1 cellular context compared by ENCODE assay signal in genomic region chr16:88264641-88265285, GRCh38.
A peak's percentile ranks its signal among the peaks of the same experiment; 100 is the strongest.
TF ChIP-seq lines count a peak whose summit lies in the region.

No MANE protein-coding gene starts in this region.

TF ChIP-seq in SK-N-SH, 30 proteins besides CTCF, POLR2A, EP300 and RAD21 (continued from another document):
- TF ChIP-seq, protein P1, sequence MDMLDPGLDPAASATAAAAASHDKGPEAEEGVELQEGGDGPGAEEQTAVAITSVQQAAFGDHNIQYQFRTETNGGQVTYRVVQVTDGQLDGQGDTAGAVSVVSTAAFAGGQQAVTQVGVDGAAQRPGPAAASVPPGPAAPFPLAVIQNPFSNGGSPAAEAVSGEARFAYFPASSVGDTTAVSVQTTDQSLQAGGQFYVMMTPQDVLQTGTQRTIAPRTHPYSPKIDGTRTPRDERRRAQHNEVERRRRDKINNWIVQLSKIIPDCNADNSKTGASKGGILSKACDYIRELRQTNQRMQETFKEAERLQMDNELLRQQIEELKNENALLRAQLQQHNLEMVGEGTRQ (IDR thresholded peaks at IDR 0.05; ENCODE audit: borderline replicate concordance, low read depth, low read length) = no peak
- no peak for TF ChIP-seq YY1 (IDR thresholded peaks at IDR 0.05; ENCODE audit: low read depth)
- TF ChIP-seq RCOR1 (IDR thresholded peaks at IDR 0.05; ENCODE audit: low read length) = no peak
- TF ChIP-seq FOXJ3 (CRISPR knock-in tag; IDR thresholded peaks at IDR 0.05) = no peak
- TF ChIP-seq SIN3A (IDR thresholded peaks at IDR 0.05; ENCODE audit: borderline replicate concordance, low read depth, low read length) = 0 out of 2 replicates have a peak, but pooled peaks have one; percentile 36
- TF ChIP-seq FOSL2 (IDR thresholded peaks at IDR 0.05; ENCODE audit: borderline replicate concordance, low read depth) = peak; percentile 83
- TF ChIP-seq SMC3 (IDR thresholded peaks at IDR 0.05; ENCODE audit: low read depth, low read length) = no peak
- TF ChIP-seq RXRA (IDR thresholded peaks at IDR 0.05; ENCODE audit: borderline replicate concordance, low read depth) = peak; percentile 72; the same call in 1 of the 2 replicates
- no peak for TF ChIP-seq TEAD4 (IDR thresholded peaks at IDR 0.05; ENCODE audit: borderline replicate concordance, insufficient read depth)
- no peak for TF ChIP-seq CHD2 (IDR thresholded peaks at IDR 0.05; ENCODE audit: low read length, partially characterized antibody)
- TF ChIP-seq NRF1 (IDR thresholded peaks at IDR 0.05; ENCODE audit: low read depth, low read length) = no peak
- TF ChIP-seq RFX5 (IDR thresholded peaks at IDR 0.05; ENCODE audit: low read length) = no peak
- TF ChIP-seq MEF2A (IDR thresholded peaks at IDR 0.05; ENCODE audit: borderline replicate concordance, low read depth) = peak; percentile 51; the same call in 1 of the 2 replicates
- TF ChIP-seq TCF12 (IDR thresholded peaks at IDR 0.05) = 0 out of 2 replicates have a peak, but pooled peaks have one; percentile 49
- TF ChIP-seq ZBTB33 (IDR thresholded peaks at IDR 0.05; ENCODE audit: borderline replicate concordance, low read depth) = no peak
- TF ChIP-seq MXI1 (IDR thresholded peaks at IDR 0.05; ENCODE audit: low read depth, low read length) = no peak
TF ChIP-seq in SK-N-SH: peak in this region for 9.
